Comparison of ENCODE assay signal across 18 cellular contexts in genomic region chrX:15524417-15524816, GRCh38. TPM values are rescaled to one million over a fixed set of nuclear protein-coding genes. Genes with fewer than 3 reads are reported as not detected.
DNase-seq lines count a peak whose midpoint lies in the region; ATAC-seq and TF ChIP-seq lines count a peak whose summit lies in the region.
"Had no signal": no experiment of that assay in that cellular context is flagged by ENCODE, and none has a peak within 500 bp of the region (broad histone marks: within the 10 kb centered on the region; RNA-seq: fewer than 3 reads in every experiment).

No MANE protein-coding gene starts in this region.

- peak; percentile 29 to 71 for ATAC-seq in right cardiac atrium
- ATAC-seq in Right ventricle myocardium superior (ENCODE audit: poor library complexity) = no peak
- no peak for ATAC-seq in HG03039 (IDR thresholded peaks at IDR 0.05; ENCODE audit: unreplicated experiment)
- ATAC-seq: naive thymus-derived CD4-positive, alpha-beta T cell; Right ventricle myocardium inferior had no signal

- TF ChIP-seq CTCF in osteoblast (IDR thresholded peaks at IDR 0.05; ENCODE audit: extremely low read depth, low read depth, low read length) = no peak

- H4K20me1 ChIP-seq in osteoblast (ENCODE audit: insufficient read depth, low read length) = no peaks in the 10 kb centered on the region

- intact Hi-C loops in right cardiac atrium (cut with DNase I) (no loop called here), Right ventricle myocardium superior (cut with DNase I) (no loop called here)

- no peaks in the 10 kb centered on the region for H3K79me2 ChIP-seq in osteoblast (ENCODE audit: insufficient read depth, low read length)

- no peaks in the 10 kb centered on the region for H3K9me3 ChIP-seq in right cardiac atrium (ENCODE audit: control insufficient read depth, low read length)
- H3K9me3 ChIP-seq in adipocyte (ENCODE audit: control insufficient read depth, low read length) = no peaks in the 10 kb centered on the region
- no peaks in the 10 kb centered on the region for H3K9me3 ChIP-seq in osteoblast (ENCODE audit: low read depth, low read length)

- no peak overlapping the region for H2AFZ ChIP-seq in osteoblast (ENCODE audit: low read length)

- H3K9ac ChIP-seq in adipocyte (ENCODE audit: low read length) = no peak overlapping the region

- no peak overlapping the region for H3K4me2 ChIP-seq in osteoblast (ENCODE audit: insufficient read depth, low read length)

- H3K27me3 ChIP-seq in right cardiac atrium (ENCODE audit: control insufficient read depth, insufficient read depth) = no peaks in the 10 kb centered on the region
- peaks cover 9% of the 10 kb centered on the region for H3K27me3 ChIP-seq in adipocyte (replicated peaks; ENCODE audit: control insufficient read depth, insufficient read depth, low read length)
- H3K27me3 ChIP-seq in osteoblast (ENCODE audit: insufficient read depth, low read length) = peaks cover 11% of the 10 kb centered on the region

- H3K4me3 ChIP-seq in right cardiac atrium (ENCODE audit: low read length) (no peak overlapping the region), adipocyte (ENCODE audit: low read length) (no peak overlapping the region), osteoblast (ENCODE audit: insufficient read depth, low read length) (no peak overlapping the region)

- no peak overlapping the region for H3K27ac ChIP-seq in right cardiac atrium (ENCODE audit: low read length)
- H3K27ac ChIP-seq in osteoblast (ENCODE audit: low read depth, low read length) = no peak overlapping the region

- no peaks in the 10 kb centered on the region for H3K4me1 ChIP-seq in right cardiac atrium (ENCODE audit: control insufficient read depth, insufficient read depth, low read length)
- H3K4me1 ChIP-seq in adipocyte (ENCODE audit: control insufficient read depth, insufficient read depth, low read length) = no peaks in the 10 kb centered on the region
- no peaks in the 10 kb centered on the region for H3K4me1 ChIP-seq in osteoblast (ENCODE audit: insufficient read depth, low read length)

- H3K36me3 ChIP-seq in adipocyte (ENCODE audit: control insufficient read depth, insufficient read depth, low read length, severe bottlenecking) (no peaks in the 10 kb centered on the region), osteoblast (ENCODE audit: insufficient read depth, low read length) (no peaks in the 10 kb centered on the region)

- DNase-seq in right cardiac atrium = no peak
- no peak for DNase-seq in Right ventricle myocardium superior
- peak; percentile 15 for DNase-seq in adipocyte (ENCODE audit: low read depth)
- DNase-seq in iris pigment epithelial cell (ENCODE audit: low read depth) = peak; percentile 47
- DNase-seq in midbrain (lab: John Stamatoyannopoulos, UW) = no peak
- no peak for DNase-seq in ecto neural progenitor cell (ENCODE audit: low spot score)
- DNase-seq in osteoblast (ENCODE audit: insufficient read length, low spot score, missing footprints) = no peak
- DNase-seq: activated CD4-positive, alpha-beta T cell treated with anti-CD3 and anti-CD28 coated beads for 1 hour; activated naive CD4-positive, alpha-beta T cell treated with anti-CD3 and anti-CD28 coated beads for 36 hours; head of caudate nucleus; kidney glomerular epithelial cell; naive thymus-derived CD4-positive, alpha-beta T cell; NCI-H2029; retina; stimulated activated CD4-positive, alpha-beta T cell treated with anti-CD3 and anti-CD28 coated beads, Interleukin-2, amount 100 ng/mL, for 48 hours; stimulated activated CD8-positive, alpha-beta memory T cell treated with anti-CD3 and anti-CD28 coated beads, Interleukin-4, amount 100 ng/mL, for 48 hours had no signal

RNA-seq across cellular contexts. Expression of gene BMX, which starts 23.8 kb away (rescaled TPM):
- 10 to 100 TPM in 2 of 4 donors, 1 to 10 TPM in 2; 5.9 to 16.3 (median 9.5) TPM for total RNA-seq in right cardiac atrium
- 4.7 TPM for polyA plus RNA-seq in right cardiac atrium
- total RNA-seq in Right ventricle myocardium superior = 1.8 TPM
- total RNA-seq in osteoblast = not detected in 2 replicates
- total RNA-seq: activated naive CD4-positive, alpha-beta T cell treated with anti-CD3 and anti-CD28 coated beads for 36 hours; naive thymus-derived CD4-positive, alpha-beta T cell had no signal
- polyA plus RNA-seq: naive thymus-derived CD4-positive, alpha-beta T cell had no signal

RNA-seq across cellular contexts. Expression of gene PIR, which starts 31.3 kb away (rescaled TPM):
- 10 to 100 TPM; 13.4 to 18.7 (median 14.7) TPM for total RNA-seq in right cardiac atrium
- 15.9 TPM for polyA plus RNA-seq in right cardiac atrium
- total RNA-seq in Right ventricle myocardium superior = 10.8 TPM
- total RNA-seq in osteoblast = 15.9 and 16.5 TPM in 2 replicates
- polyA plus RNA-seq: naive thymus-derived CD4-positive, alpha-beta T cell had no signal

Comparison
In these comparisons a context has a peak if more than half of its experiments do, and no peak if none do; other contexts are left out.
1. ATAC-seq: peak in right cardiac atrium (2 of 2); none in Right ventricle myocardium superior (single experiment) and HG03039 (single experiment).
2. DNase-seq: peak in adipocyte (single experiment) and iris pigment epithelial cell (single experiment); none in right cardiac atrium (0 of 3), Right ventricle myocardium superior (single experiment), midbrain (single experiment), ecto neural progenitor cell (single experiment) and osteoblast (single experiment).